ENCODE assay signal across 8 cellular contexts in genomic region chr1:117060441-117061317, GRCh38. TPM values are rescaled to one million over a fixed set of nuclear protein-coding genes. Genes with fewer than 3 reads are reported as not detected.
DNase-seq lines count a peak whose midpoint lies in the region; ATAC-seq and TF ChIP-seq lines count a peak whose summit lies in the region.

No MANE protein-coding gene starts in this region.

- TF ChIP-seq CTCF in CD4-positive, alpha-beta T cell (IDR thresholded peaks at IDR 0.05): no peak
- TF ChIP-seq CTCF in mucosa of descending colon (IDR thresholded peaks at IDR 0.05): no peak
- TF ChIP-seq CTCF in CD14-positive monocyte (IDR thresholded peaks at IDR 0.05): no peak

- peaks cover 16% of the 10 kb centered on the region for H3K36me3 Mint-ChIP-seq in CD4-positive, alpha-beta T cell (ENCODE audit: low read depth)
- H3K36me3 Mint-ChIP-seq in CD14-positive monocyte: peaks cover 18 to 21% of the 10 kb centered on the region in 2 donors

- intact Hi-C loops in CD4-positive, alpha-beta T cell (cut with DNase I, micrococcal nuclease): loop anchor here (2.0 to 10.0 kb wide), 3 partner anchors 60 to 834 kb away; partner anchors contain the start of gene TRIM45 (in 1 of the 2)
- intact Hi-C loops in mucosa of descending colon (cut with DNase I, micrococcal nuclease): loop anchor here in 1 of 2 donors (10.0 kb wide), 2 partner anchors 224 to 486 kb away; partner anchors contain the start of gene CD58
- intact Hi-C loops in CD14-positive monocyte (cut with micrococcal nuclease): loop anchor here in 1 of 2 donors (5.0 to 10.0 kb wide), 2 partner anchors 62 to 834 kb away; partner anchors contain the start of gene TRIM45

- no peaks in the 10 kb centered on the region for H3K27me3 Mint-ChIP-seq in CD4-positive, alpha-beta T cell
- H3K27me3 Mint-ChIP-seq in CD14-positive monocyte (ENCODE audit: low read depth in 3 of 3): no peaks in the 10 kb centered on the region

- H3K36me3 ChIP-seq in endocrine pancreas (ENCODE audit: control insufficient read depth, insufficient read depth, low read length): no peaks in the 10 kb centered on the region
- H3K36me3 ChIP-seq in mucosa of descending colon (ENCODE audit: low read depth): no peaks in the 10 kb centered on the region

- no peaks in the 10 kb centered on the region for H3K9me3 Mint-ChIP-seq in CD4-positive, alpha-beta T cell
- H3K9me3 Mint-ChIP-seq in CD14-positive monocyte: no peaks in the 10 kb centered on the region

- H3K27ac ChIP-seq in CD4-positive, alpha-beta T cell (ENCODE audit: low read depth, low read length): peak overlapping the region; percentile 64

- no peaks in the 10 kb centered on the region for H3K27me3 ChIP-seq in CD4-positive, alpha-beta T cell (ENCODE audit: control insufficient read depth, insufficient read depth, low read length)
- H3K27me3 ChIP-seq in endocrine pancreas (ENCODE audit: control insufficient read depth, insufficient read depth, low read length): no peaks in the 10 kb centered on the region

- ATAC-seq in CD4-positive, alpha-beta T cell (ENCODE audit: poor library complexity): peak; percentile 2
- ATAC-seq in GM18502 (IDR thresholded peaks at IDR 0.05; ENCODE audit: poor library complexity, unreplicated experiment): peak; percentile 11
- peak; percentile 5 for ATAC-seq in HG03045 (IDR thresholded peaks at IDR 0.05; ENCODE audit: unreplicated experiment)
- ATAC-seq in mucosa of descending colon: peak; percentile 63

- peak overlapping the region; percentile 47 for H3K9ac ChIP-seq in endocrine pancreas (ENCODE audit: control insufficient read depth, insufficient read depth, low read length)

- H3K4me1 Mint-ChIP-seq in CD4-positive, alpha-beta T cell (ENCODE audit: low read depth): peaks cover 42% of the 10 kb centered on the region
- H3K4me1 Mint-ChIP-seq in CD14-positive monocyte: peaks cover 21% of the 10 kb centered on the region

- peak overlapping the region; percentile 74 for H3K4me3 ChIP-seq in endocrine pancreas (ENCODE audit: control insufficient read depth, insufficient read depth, low read length)
- peak overlapping the region; percentile 60 for H3K4me3 ChIP-seq in mucosa of descending colon

- H3K27ac Mint-ChIP-seq in CD4-positive, alpha-beta T cell: no peak overlapping the region
- H3K27ac Mint-ChIP-seq in CD14-positive monocyte: peak overlapping the region in 2 of 7 donors; percentile 75 to 77

- CTCF ChIA-PET in CD4-positive, alpha-beta T cell (lab: Charles Lee): interaction anchor here (0.7 to 1.5 kb wide), 9 partner anchors 8 to 486 kb away, joined by 3 to 8 read pairs (median 3); no protein-coding TSS in a partner anchor

- POLR2A ChIA-PET in CD4-positive, alpha-beta T cell (lab: Charles Lee): interaction anchor here (0.7 to 3.1 kb wide), 42 partner anchors 9 to 869 kb away, joined by 3 to 51 read pairs (median 4); partner anchors contain the start of genes ATP1A1, CD101, CD2 and GDAP2

- H3K9me3 ChIP-seq in CD4-positive, alpha-beta T cell (ENCODE audit: control insufficient read depth, low read length): no peaks in the 10 kb centered on the region
- no peaks in the 10 kb centered on the region for H3K9me3 ChIP-seq in endocrine pancreas (ENCODE audit: control insufficient read depth, low read length)
- no peaks in the 10 kb centered on the region for H3K9me3 ChIP-seq in mucosa of descending colon

- H3K4me1 ChIP-seq in endocrine pancreas (ENCODE audit: control insufficient read depth, insufficient read depth, low read length) (no peaks in the 10 kb centered on the region), mucosa of descending colon (ENCODE audit: low read depth) (peaks cover 5% of the 10 kb centered on the region)

- H3K4me3 Mint-ChIP-seq in CD4-positive, alpha-beta T cell: no peak overlapping the region
- H3K4me3 Mint-ChIP-seq in CD14-positive monocyte: no peak overlapping the region

- DNase-seq in CD4-positive, alpha-beta T cell: peak in 1 of 10 experiments; percentile 6
- DNase-seq in RKO (ENCODE audit: low spot score): peak; percentile 67
- peak in 2 of 3 donors; percentile 43 to 49 for DNase-seq in mucosa of descending colon
- no peak for DNase-seq in midbrain (lab: John Stamatoyannopoulos, UW)
- DNase-seq in CD14-positive monocyte (ENCODE audit: low spot score): no peak

RNA-seq across cellular contexts. Expression of gene TTF2, which starts 0.6 kb away (rescaled TPM):
- total RNA-seq in CD4-positive, alpha-beta T cell: 10 to 100 TPM; 35.4 to 36.6 TPM
- 10 to 100 TPM; 21.5 to 35.4 (median 30.2) TPM for total RNA-seq in mucosa of descending colon
- 1 to 10 TPM; 5.6 to 8.0 TPM for polyA plus RNA-seq in CD14-positive monocyte

RNA-seq across cellular contexts. Expression of gene CD101, which starts 59.1 kb away (rescaled TPM):
- total RNA-seq in CD4-positive, alpha-beta T cell: 1 to 10 TPM; 2.1 to 2.2 TPM
- 1 to 10 TPM; 4.6 to 6.1 (median 4.7) TPM for total RNA-seq in mucosa of descending colon
- 100 to 1,000 TPM in 1 of 2 donors, 10 to 100 TPM in 1; 54.7 to 101 TPM for polyA plus RNA-seq in CD14-positive monocyte

Comparison
In these comparisons a context has a peak if more than half of its experiments do, and no peak if none do; other contexts are left out.
1. ATAC-seq: peak in every context shown above with its lines; median percentile 63 in mucosa of descending colon; 11 in GM18502; 5 in HG03045; 2 in CD4-positive, alpha-beta T cell.
2. DNase-seq: peak in RKO (single experiment) and mucosa of descending colon (2 of 3); none in midbrain (single experiment) and CD14-positive monocyte (single experiment).